In genomic region chr22:43090130-43090789, GRCh38 we compare ENCODE assay signal across 8 cellular contexts. TPM values are rescaled to one million over a fixed set of nuclear protein-coding genes. Genes with fewer than 3 reads are reported as not detected.
DNase-seq lines count a peak whose midpoint lies in the region; ATAC-seq, FAIRE-seq and TF ChIP-seq lines count a peak whose summit lies in the region.

No MANE protein-coding gene starts in this region.

- no peak for FAIRE-seq in pancreas (lab: Jason Lieb, UNC)

- H3K9me3 Mint-ChIP-seq in activated T-helper 17 cell treated with anti-CD3 and anti-CD28 coated beads, Interleukin-2, amount 50 U/mL, for 72 hours, result no peaks in the 10 kb centered on the region

- no peaks in the 10 kb centered on the region for H3K9me3 ChIP-seq in pancreas

- DNase-seq in D341Med (ENCODE audit: low spot score), result peak; percentile 81
- peak; percentile 92 for DNase-seq in HT1080 (ENCODE audit: low read depth)
- DNase-seq in OCI-M1 (lab: John Stamatoyannopoulos, UW), result peak; percentile 95
- peak; percentile 89 for DNase-seq in foreskin melanocyte
- DNase-seq in pancreas, result peak in 3 of 6 donors; percentile 45 to 55 (median 51)

- no peak overlapping the region for H3K27ac Mint-ChIP-seq in activated T-helper 17 cell treated with anti-CD3 and anti-CD28 coated beads, Interleukin-2, amount 50 U/mL, for 72 hours

- H3K27ac ChIP-seq in pancreas, result no peak overlapping the region

- ATAC-seq in activated T-helper 17 cell treated with anti-CD3 and anti-CD28 coated beads, Interleukin-2, amount 50 U/mL, for 72 hours (replicated peaks), result peak; percentile 18
- ATAC-seq in pancreas (peak; percentile 58 to 85 (median 72)), HG03521 (IDR thresholded peaks at IDR 0.05; ENCODE audit: unreplicated experiment) (no peak), HG02870 (IDR thresholded peaks at IDR 0.05; ENCODE audit: unreplicated experiment) (no peak)

- no peaks in the 10 kb centered on the region for H3K36me3 ChIP-seq in pancreas

- H3K4me1 ChIP-seq in pancreas, result peaks cover 0 to 6% (median 0%) of the 10 kb centered on the region in 3 donors

- TF ChIP-seq CTCF in pancreas (IDR thresholded peaks at IDR 0.05), result peak in 2 of 4 donors; percentile 8 to 9

- no peaks in the 10 kb centered on the region for H3K27me3 Mint-ChIP-seq in activated T-helper 17 cell treated with anti-CD3 and anti-CD28 coated beads, Interleukin-2, amount 50 U/mL, for 72 hours

- intact Hi-C loops in pancreas (cut with DNase I), result no loop called here

- no peaks in the 10 kb centered on the region for H3K36me3 Mint-ChIP-seq in activated T-helper 17 cell treated with anti-CD3 and anti-CD28 coated beads, Interleukin-2, amount 50 U/mL, for 72 hours (ENCODE audit: low read depth)

- H3K4me3 Mint-ChIP-seq in activated T-helper 17 cell treated with anti-CD3 and anti-CD28 coated beads, Interleukin-2, amount 50 U/mL, for 72 hours, result peak overlapping the region; percentile 97

- no peak overlapping the region for H3K4me3 ChIP-seq in pancreas

- 50 to 52% methylated on average over 6 of the region's 6 CpGs for WGBS in pancreas, 2 donors

- no peaks in the 10 kb centered on the region for H3K27me3 ChIP-seq in pancreas

- peaks cover 14% of the 10 kb centered on the region for H3K4me1 Mint-ChIP-seq in activated T-helper 17 cell treated with anti-CD3 and anti-CD28 coated beads, Interleukin-2, amount 50 U/mL, for 72 hours

RNA-seq across cellular contexts. Expression of gene TTLL1, which starts 1.1 kb away (rescaled TPM):
- 0.39 and 0.97 TPM in 2 replicates for total RNA-seq in HT1080 (2014; rRNA removed; shearing (Covaris generic))
- 3.2 and 5.3 TPM in 2 replicates for polyA plus RNA-seq in HT1080 (2015; cell fraction: cytosol; rRNA removed)
- polyA plus RNA-seq in HT1080 (2015; cell fraction: nucleus; rRNA removed), result 1.8 and 2.2 TPM in 2 replicates
- total RNA-seq in activated T-helper 17 cell treated with anti-CD3 and anti-CD28 coated beads, Interleukin-2, amount 50 U/mL, for 72 hours, result 1 to 10 TPM; 2.9 to 4.1 TPM
- 1 to 10 TPM; 1.5 to 4.5 (median 2.0) TPM for total RNA-seq in pancreas
- 1 to 10 TPM; 2.6 to 5.1 TPM for polyA plus RNA-seq in pancreas

RNA-seq across cellular contexts. Expression of gene BIK, which starts 20.3 kb away (rescaled TPM):
- total RNA-seq in HT1080 (2014; rRNA removed; shearing (Covaris generic)), result 0.14 and 0.50 TPM in 2 replicates
- polyA plus RNA-seq in HT1080 (2015; cell fraction: cytosol; rRNA removed), result 1.5 and 2.2 TPM in 2 replicates
- 0.30 and 0.49 TPM in 2 replicates for polyA plus RNA-seq in HT1080 (2015; cell fraction: nucleus; rRNA removed)
- 1 to 10 TPM; 1.9 to 4.0 TPM for total RNA-seq in activated T-helper 17 cell treated with anti-CD3 and anti-CD28 coated beads, Interleukin-2, amount 50 U/mL, for 72 hours
- total RNA-seq in pancreas, result 1 to 10 TPM in 4 of 6 donors, under 1 TPM in 2; 0.97 to 8.4 (median 1.4) TPM
- 1 to 10 TPM; 4.5 to 5.2 TPM for polyA plus RNA-seq in pancreas

RNA-seq across cellular contexts. Expression of gene MCAT, which starts 52.9 kb away (rescaled TPM):
- 22.5 and 34.6 TPM in 2 replicates for total RNA-seq in HT1080 (2014; rRNA removed; shearing (Covaris generic))
- 23.0 and 24.4 TPM in 2 replicates for polyA plus RNA-seq in HT1080 (2015; cell fraction: cytosol; rRNA removed)
- 13.7 and 16.5 TPM in 2 replicates for polyA plus RNA-seq in HT1080 (2015; cell fraction: nucleus; rRNA removed)
- total RNA-seq in activated T-helper 17 cell treated with anti-CD3 and anti-CD28 coated beads, Interleukin-2, amount 50 U/mL, for 72 hours, result 10 to 100 TPM in 1 of 2 donors, 1 to 10 TPM in 1; 7.3 to 18.2 TPM
- 10 to 100 TPM in 3 of 6 donors, 1 to 10 TPM in 3; 7.0 to 12.8 (median 9.6) TPM for total RNA-seq in pancreas
- 10 to 100 TPM; 13.7 to 14.1 TPM for polyA plus RNA-seq in pancreas

Comparison
In these comparisons a context has a peak if more than half of its experiments do, and no peak if none do; other contexts are left out.
1. ATAC-seq: peak in activated T-helper 17 cell treated with anti-CD3 and anti-CD28 coated beads, Interleukin-2, amount 50 U/mL, for 72 hours (single experiment) and pancreas (4 of 4); none in HG03521 (single experiment) and HG02870 (single experiment).